ENCODE assay signal across 1 cellular context in the genomic region with DNA sequence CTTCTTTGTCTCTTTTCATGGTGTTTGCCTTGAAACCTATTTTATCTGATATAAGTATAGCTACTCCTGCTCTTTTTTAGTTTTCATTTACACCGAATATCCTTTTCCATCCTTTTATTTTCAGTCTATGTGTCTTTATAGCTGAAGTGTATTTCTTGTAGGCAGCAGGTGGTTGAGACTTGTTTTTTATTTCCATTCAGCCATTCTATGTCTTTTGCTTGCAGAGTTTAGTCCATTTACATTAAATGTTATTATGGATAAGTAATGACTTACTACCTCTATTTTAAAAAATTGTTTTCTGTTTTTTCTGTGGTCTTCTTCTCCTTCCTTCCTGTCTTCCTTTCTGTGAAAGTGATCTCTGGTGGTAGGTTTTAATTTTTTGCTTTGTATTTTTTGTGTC.
TF ChIP-seq lines count a peak whose summit lies in the region.

No MANE protein-coding gene starts in this region.

TF ChIP-seq in K562, 482 proteins besides CTCF, POLR2A, EP300 and RAD21:
- TF ChIP-seq ZNF507 (tag; conservative IDR thresholded peaks at IDR 0.05): peak; percentile 95
- no peak for TF ChIP-seq ZNF444 (CRISPR knock-in tag; IDR thresholded peaks at IDR 0.05)
